Comparison of ENCODE assay signal across 8 cellular contexts in genomic region chr2:70767094-70767698, GRCh38. TPM values are rescaled to one million over a fixed set of nuclear protein-coding genes. Genes with fewer than 3 reads are reported as not detected.
A peak's percentile ranks its signal among the peaks of the same experiment; 100 is the strongest.
DNase-seq lines count a peak whose midpoint lies in the region; ATAC-seq and TF ChIP-seq lines count a peak whose summit lies in the region.

No MANE protein-coding gene starts in this region.

- no peaks in the 10 kb centered on the region for H3K4me1 ChIP-seq in fibroblast of lung (ENCODE audit: control insufficient read depth, extremely low read depth, insufficient read depth, low read length)
- H3K4me1 ChIP-seq in psoas muscle: no peaks in the 10 kb centered on the region

- no peaks in the 10 kb centered on the region for H3K79me2 ChIP-seq in fibroblast of lung (ENCODE audit: control insufficient read depth, insufficient read depth, low read length)

- TF ChIP-seq CTCF in VCaP (conservative IDR thresholded peaks at IDR 0.05): no peak
- TF ChIP-seq CTCF in fibroblast of lung (conservative IDR thresholded peaks at IDR 0.05 in 1 of 2, IDR thresholded peaks at IDR 0.05 in 1 of 2; ENCODE audit: low read depth in 1 of 2, low read length in 2 of 2): no peak
- no peak for TF ChIP-seq CTCF in psoas muscle (IDR thresholded peaks at IDR 0.05)

- H3K36me3 ChIP-seq in fibroblast of lung (ENCODE audit: control insufficient read depth, insufficient read depth, low read length): no peaks in the 10 kb centered on the region
- H3K36me3 ChIP-seq in psoas muscle (ENCODE audit: insufficient read depth in 1 of 2, low read depth in 1 of 2): no peaks in the 10 kb centered on the region

- peak overlapping the region; percentile 68 for H3K4me2 ChIP-seq in fibroblast of lung (ENCODE audit: extremely low read depth, insufficient read depth, low read length)

- WGBS in psoas muscle, 3 donors: 0% methylated on average over 36 to 51 of the region's 51 CpGs

- no peak overlapping the region for H2AFZ ChIP-seq in fibroblast of lung (ENCODE audit: low read length)

- DNase-seq in ACHN (peak; percentile 60), fibroblast of lung (ENCODE audit: low read depth in 2 of 2) (no peak), psoas muscle (no peak), OCI-M2 (lab: John Stamatoyannopoulos, UW; ENCODE audit: unreplicated experiment) (no peak)
- no peak for DNase-seq in stimulated activated naive CD4-positive, alpha-beta T cell treated with Interleukin-2 at 50 U/mL for 16 hours (lab: John Stamatoyannopoulos, UW)

- H4K20me1 ChIP-seq in fibroblast of lung (ENCODE audit: control insufficient read depth, extremely low read depth, insufficient read depth, low read length): no peaks in the 10 kb centered on the region

- H3K27ac ChIP-seq in VCaP (peak overlapping the region; percentile 87), fibroblast of lung (ENCODE audit: insufficient read depth, low read length) (no peak overlapping the region), psoas muscle (peak overlapping the region; percentile 10)

- no peak overlapping the region for H3K9ac ChIP-seq in fibroblast of lung (ENCODE audit: insufficient read depth, low read length)

- H3K27me3 ChIP-seq in fibroblast of lung (ENCODE audit: control insufficient read depth, insufficient read depth, low read length): peaks cover 31% of the 10 kb centered on the region
- H3K27me3 ChIP-seq in psoas muscle (ENCODE audit: insufficient read depth in 3 of 3, low read length in 2 of 3): peaks cover 3 to 57% (median 17%) of the 10 kb centered on the region in 3 donors

- intact Hi-C loops in psoas muscle (cut with DNase I): no loop called here

- ATAC-seq in HG02759 (IDR thresholded peaks at IDR 0.05; ENCODE audit: unreplicated experiment) (peak; percentile 35), psoas muscle (no peak), GM21576 (IDR thresholded peaks at IDR 0.05; ENCODE audit: unreplicated experiment) (no peak)

- peak overlapping the region in 1 of 4 experiments; percentile 46 for H3K4me3 ChIP-seq in fibroblast of lung (replicated peaks in 1 of 4; ENCODE audit: control extremely low read depth in 1 of 4, insufficient read depth in 1 of 4, low read depth in 3 of 4, low read length in 4 of 4)
- H3K4me3 ChIP-seq in psoas muscle: peak overlapping the region; percentile 61

- H3K9me3 ChIP-seq in fibroblast of lung (ENCODE audit: control insufficient read depth, insufficient read depth, low read depth, low read length) (no peaks in the 10 kb centered on the region), psoas muscle (no peaks in the 10 kb centered on the region)

- in situ Hi-C loops in ACHN (cut with HindIII; ENCODE audit: low pct_ligation_motif_present, low pct_unique_long_range_greater_than_20kb, low sequenced_read_pairs): no loop called here

RNA-seq across cellular contexts. Expression of gene ADD2, which starts 0.8 kb away (rescaled TPM):
- total RNA-seq in fibroblast of lung (2.5 and 2.6 TPM in 2 replicates), psoas muscle (1 to 10 TPM in 2 of 4 donors, under 1 TPM in 2; 0.85 to 2.6 (median 1.4) TPM)
- polyA plus RNA-seq in fibroblast of lung (0.22 and 2.5 TPM in 2 replicates), psoas muscle (under 1 TPM; 0.09 to 0.79 (median 0.22) TPM)
- 0.30 and 2.2 TPM in 2 replicates for polyA plus RNA-seq in fibroblast of lung (2012)
- 0.31 and 8.7 TPM in 2 replicates for polyA minus RNA-seq in fibroblast of lung (ENCODE audit: low replicate concordance)

RNA-seq across cellular contexts. Expression of gene FIGLA, which starts 23.2 kb away (rescaled TPM):
- not detected in 2 replicates for total RNA-seq in fibroblast of lung
- not detected in 2 replicates for polyA plus RNA-seq in fibroblast of lung
- polyA plus RNA-seq in fibroblast of lung (2012): not detected in 2 replicates
- polyA minus RNA-seq in fibroblast of lung (ENCODE audit: low replicate concordance): not detected in 2 replicates
- not detected for total RNA-seq in psoas muscle
- polyA plus RNA-seq in psoas muscle: under 1 TPM in 2 of 3 donors, not detected in 1; 0.12 to 0.21 TPM

RNA-seq across cellular contexts. Expression of gene CLEC4F, which starts 53.2 kb away (rescaled TPM):
- not detected in 2 replicates for total RNA-seq in fibroblast of lung
- not detected in 2 replicates for polyA plus RNA-seq in fibroblast of lung
- not detected in 2 replicates for polyA plus RNA-seq in fibroblast of lung (2012)
- polyA minus RNA-seq in fibroblast of lung (ENCODE audit: low replicate concordance): not detected in 2 replicates
- under 1 TPM in 3 of 4 donors, not detected in 1; 0.36 to 0.64 (median 0.44) TPM for total RNA-seq in psoas muscle
- polyA plus RNA-seq in psoas muscle: under 1 TPM; 0.04 to 0.42 (median 0.21) TPM
